1 cellular context compared by ENCODE assay signal in genomic region chr20:20712474-20713243, GRCh38.
TF ChIP-seq lines count a peak whose summit lies in the region.

RALGAPA2 (minus strand) TSS chr20:20712644; CDS start chr20:20712480, 164 bp downstream.

TF ChIP-seq in GM23338, 12 proteins besides CTCF, POLR2A, EP300 and RAD21 (continued from another document):
- no peak for TF ChIP-seq ZNF462 (CRISPR knock-in tag; IDR thresholded peaks at IDR 0.05)
